In the genomic region with DNA sequence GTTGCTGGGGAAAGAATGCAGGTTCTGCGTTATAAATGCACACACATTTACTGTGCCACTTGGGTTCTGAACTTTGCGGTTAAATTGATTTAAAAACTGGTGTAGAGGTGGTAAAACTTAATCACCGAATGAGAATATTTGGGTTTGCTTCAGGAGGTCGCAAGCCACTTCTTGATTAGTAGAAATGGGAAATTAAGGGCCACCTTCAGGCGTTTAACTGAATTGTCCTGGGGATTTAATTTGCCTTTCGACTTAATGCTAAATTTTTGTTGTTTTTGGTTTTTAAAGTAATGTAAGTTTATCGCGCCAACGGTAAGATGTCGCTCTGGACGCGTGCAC, we compare ENCODE assay signal across 9 cellular contexts. TPM values are rescaled to one million over a fixed set of nuclear protein-coding genes. Genes with fewer than 3 reads are reported as not detected.
DNase-seq lines count a peak whose midpoint lies in the region; ATAC-seq and TF ChIP-seq lines count a peak whose summit lies in the region.
"Had no signal": no experiment of that assay in that cellular context is flagged by ENCODE, and none has a peak within 500 bp of the region (broad histone marks: within the 10 kb centered on the region; RNA-seq: fewer than 3 reads in every experiment).

No MANE protein-coding gene starts in this region.

- H3K27me3 Mint-ChIP-seq in progenitor cell of endocrine pancreas, result peaks cover 51% of the 10 kb centered on the region

- TF ChIP-seq CTCF in DOHH2 (IDR thresholded peaks at IDR 0.05; ENCODE audit: low read depth, low read length, poor library complexity, severe bottlenecking) (peak; percentile 23), PC-3 (conservative IDR thresholded peaks at IDR 0.05; ENCODE audit: low read depth, low read length) (0 out of 2 replicates have a peak, but pooled peaks have one; percentile 16), epithelial cell of esophagus (IDR thresholded peaks at IDR 0.05; ENCODE audit: insufficient read depth, low read depth, low read length, missing control alignments) (peak; percentile 36), progenitor cell of endocrine pancreas (IDR thresholded peaks at IDR 0.05; ENCODE audit: unreplicated experiment) (peak; percentile 17)

- no peaks in the 10 kb centered on the region for H3K9me3 Mint-ChIP-seq in progenitor cell of endocrine pancreas (ENCODE audit: low read depth)

- H3F3A ChIP-seq in DOHH2 (ENCODE audit: control insufficient read depth, insufficient read depth) (peaks cover 23% of the 10 kb centered on the region), PC-3 (ENCODE audit: low read length, unreplicated experiment) (no peaks in the 10 kb centered on the region)

- H2AFZ ChIP-seq in PC-3 (ENCODE audit: low read length), result no peak overlapping the region

- no peak for DNase-seq in PC-3
- DNase-seq in epithelial cell of esophagus (ENCODE audit: low read depth), result no peak
- DNase-seq in progenitor cell of endocrine pancreas (ENCODE audit: low spot score, unreplicated experiment), result no peak
- DNase-seq in posterior cingulate gyrus, result no peak
- no peak for DNase-seq in NCI-H524 treated with DMSO at 0.1 percent for 48 hours (lab: John Stamatoyannopoulos, UW)
- DNase-seq in stimulated activated CD4-positive, alpha-beta T cell treated with anti-CD3 and anti-CD28 coated beads, Interleukin-15, amount 100 ng/mL, for 24 hours, result no peak
- no peak for DNase-seq in NCI-H2227 treated with DMSO at 0.1 percent for 48 hours (lab: John Stamatoyannopoulos, UW)

- peak overlapping the region; percentile 95 for H3K27ac ChIP-seq in DOHH2 (ENCODE audit: low read depth, low read length)
- no peak overlapping the region for H3K27ac ChIP-seq in PC-3 (ENCODE audit: low read length)
- H3K27ac ChIP-seq: SJSA1 had no signal

- H3K9me2 ChIP-seq in DOHH2 (replicated peaks; ENCODE audit: control insufficient read depth, low read length), result no peaks in the 10 kb centered on the region
- no peaks in the 10 kb centered on the region for H3K9me2 ChIP-seq in PC-3 (replicated peaks; ENCODE audit: low read length)

- H3K79me2 ChIP-seq in DOHH2 (ENCODE audit: control insufficient read depth, low read length) (peaks cover 39% of the 10 kb centered on the region), PC-3 (ENCODE audit: low read length) (no peaks in the 10 kb centered on the region)

- H3K9ac ChIP-seq in PC-3 (ENCODE audit: low read length), result no peak overlapping the region

- no TSS peak for BruUV-seq in PC-3 (replicated peaks; lab: Mats Ljungman, UMichigan)

- H3K27ac Mint-ChIP-seq in progenitor cell of endocrine pancreas, result no peak overlapping the region

- H3K4me1 ChIP-seq in DOHH2 (ENCODE audit: control insufficient read depth, low read length) (peaks cover 24% of the 10 kb centered on the region), PC-3 (ENCODE audit: insufficient read depth, low read length) (peaks cover 5% of the 10 kb centered on the region; the same call in 1 of the 2 replicates)

- H3K27me3 ChIP-seq in DOHH2 (ENCODE audit: control insufficient read depth, low read length), result peaks cover 3% of the 10 kb centered on the region; the same call in 1 of the 2 replicates
- no peaks in the 10 kb centered on the region for H3K27me3 ChIP-seq in PC-3 (ENCODE audit: low read length)

- H4K20me1 ChIP-seq in DOHH2 (ENCODE audit: control insufficient read depth, insufficient read depth, low read depth, low read length) (no peaks in the 10 kb centered on the region; the same call in 1 of the 2 replicates), PC-3 (ENCODE audit: low read length) (no peaks in the 10 kb centered on the region)

- POLR2A ChIA-PET in PC-3 (lab: Charles Lee; ENCODE audit: unreplicated experiment), result no interaction called here

- H3K36me3 ChIP-seq in DOHH2 (ENCODE audit: control insufficient read depth, low read length) (peaks cover 32% of the 10 kb centered on the region), PC-3 (ENCODE audit: low read depth, low read length) (no peaks in the 10 kb centered on the region)
- H3K36me3 ChIP-seq: SJSA1 had no signal

- peaks cover 15% of the 10 kb centered on the region for H3K4me1 Mint-ChIP-seq in progenitor cell of endocrine pancreas (ENCODE audit: low read depth)

- CTCF ChIA-PET in PC-3 (lab: Charles Lee), result no interaction called here

- H3K4me3 Mint-ChIP-seq in progenitor cell of endocrine pancreas (ENCODE audit: low read depth), result peak overlapping the region; percentile 71

- peak overlapping the region; percentile 74 for H3K4me2 ChIP-seq in DOHH2 (ENCODE audit: low read length)
- no peak overlapping the region for H3K4me2 ChIP-seq in PC-3 (ENCODE audit: low read length)

- H3K4me3 ChIP-seq in DOHH2 (ENCODE audit: low read length) (peak overlapping the region; percentile 77), PC-3 (ENCODE audit: low read length) (0 out of 2 replicates have a peak overlapping the region, but pooled peaks have one; percentile 10), epithelial cell of esophagus (ENCODE audit: low read length) (peak overlapping the region; percentile 63)

- ATAC-seq in PC-3, result no peak

- intact Hi-C loops in PC-3 (cut with micrococcal nuclease), result loop anchor here (5.0 kb wide), 1 partner anchor 274 kb away; the partner anchor contains the start of gene RPS13
- intact Hi-C loops in posterior cingulate gyrus (cut with DNase I), result loop anchor here (5.0 to 10.0 kb wide), 2 partner anchors 74 to 116 kb away; partner anchors contain the start of gene NUCB2

- no peaks in the 10 kb centered on the region for H3K9me3 ChIP-seq in DOHH2 (ENCODE audit: control insufficient read depth, insufficient read depth, low read length)
- H3K9me3 ChIP-seq in PC-3 (ENCODE audit: low read length), result no peaks in the 10 kb centered on the region
- H3K9me3 ChIP-seq: SJSA1 had no signal

- peaks cover 1% of the 10 kb centered on the region for H3K36me3 Mint-ChIP-seq in progenitor cell of endocrine pancreas (ENCODE audit: insufficient read depth)

RNA-seq across cellular contexts. Expression of gene NCR3LG1, which starts 0.5 kb away (rescaled TPM):
- total RNA-seq in PC-3 (2014; rRNA removed) (1.3 and 1.6 TPM in 2 replicates), progenitor cell of endocrine pancreas (1.3 and 2.1 TPM in 2 replicates)

RNA-seq across cellular contexts. Expression of gene KCNJ11, which starts 37.3 kb away (rescaled TPM):
- total RNA-seq in PC-3 (2014; rRNA removed), result 0.98 and 1.8 TPM in 2 replicates
- 8.1 and 10.4 TPM in 2 replicates for total RNA-seq in progenitor cell of endocrine pancreas
- total RNA-seq: SJSA1 had no signal

Comparison
In these comparisons a context has a peak if more than half of its experiments do, and no peak if none do; other contexts are left out.
1. H3K4me3 ChIP-seq: peak in every context shown above with its lines; median percentile 77 in DOHH2; 63 in epithelial cell of esophagus; 10 in PC-3.